Comparison of ENCODE assay signal across 15 cellular contexts in genomic region chr4:26346203-26346620, GRCh38. TPM values are rescaled to one million over a fixed set of nuclear protein-coding genes. Genes with fewer than 3 reads are reported as not detected.
DNase-seq lines count a peak whose midpoint lies in the region; ATAC-seq, FAIRE-seq and TF ChIP-seq lines count a peak whose summit lies in the region.
"Had no signal": no experiment of that assay in that cellular context is flagged by ENCODE, and none has a peak within 500 bp of the region (broad histone marks: within the 10 kb centered on the region; RNA-seq: fewer than 3 reads in every experiment).

No MANE protein-coding gene starts in this region.

- H3K36me3 Mint-ChIP-seq in CD14-positive monocyte = peaks cover 3 to 4% of the 10 kb centered on the region in 2 donors
- H3K36me3 Mint-ChIP-seq in endothelial cell (ENCODE audit: low read depth, unreplicated experiment) = peaks cover 4% of the 10 kb centered on the region

- H3K27me3 Mint-ChIP-seq in CD14-positive monocyte (ENCODE audit: low read depth in 3 of 3) = no peaks in the 10 kb centered on the region
- no peaks in the 10 kb centered on the region for H3K27me3 Mint-ChIP-seq in endothelial cell (ENCODE audit: unreplicated experiment)
- H3K27me3 Mint-ChIP-seq in stimulated activated naive CD8-positive, alpha-beta T cell treated with anti-CD3 and anti-CD28 coated beads, Interleukin-15, amount 100 ng/mL, for 72 hours = no peaks in the 10 kb centered on the region
- H3K27me3 Mint-ChIP-seq: central memory CD8-positive, alpha-beta T cell had no signal

- no peak overlapping the region for H3K4me3 ChIP-seq in lower leg skin (ENCODE audit: low read depth, poor library complexity, severe bottlenecking)

- H3K4me3 Mint-ChIP-seq in CD14-positive monocyte (no peak overlapping the region), endothelial cell (ENCODE audit: unreplicated experiment) (peak overlapping the region; percentile 13)
- no peak overlapping the region for H3K4me3 Mint-ChIP-seq in stimulated activated naive CD8-positive, alpha-beta T cell treated with anti-CD3 and anti-CD28 coated beads, Interleukin-15, amount 100 ng/mL, for 72 hours
- H3K4me3 Mint-ChIP-seq: central memory CD8-positive, alpha-beta T cell; immature natural killer cell had no signal

- FAIRE-seq in RCC 7860 (lab: Jason Lieb, UNC) = no peak

- H3K9me3 Mint-ChIP-seq in CD14-positive monocyte (no peaks in the 10 kb centered on the region), endothelial cell (ENCODE audit: unreplicated experiment) (no peaks in the 10 kb centered on the region)
- no peaks in the 10 kb centered on the region for H3K9me3 Mint-ChIP-seq in stimulated activated naive CD8-positive, alpha-beta T cell treated with anti-CD3 and anti-CD28 coated beads, Interleukin-15, amount 100 ng/mL, for 72 hours
- H3K9me3 Mint-ChIP-seq: central memory CD8-positive, alpha-beta T cell; immature natural killer cell had no signal

- TF ChIP-seq CTCF in CD14-positive monocyte (IDR thresholded peaks at IDR 0.05) (no peak), endothelial cell (IDR thresholded peaks at IDR 0.05; ENCODE audit: unreplicated experiment) (no peak), lower leg skin (IDR thresholded peaks at IDR 0.05) (no peak)

- no peak for ATAC-seq in stimulated activated naive CD8-positive, alpha-beta T cell treated with anti-CD3 and anti-CD28 coated beads, Interleukin-15, amount 100 ng/mL, for 72 hours

- TF ChIP-seq POLR2A in lower leg skin (IDR thresholded peaks at IDR 0.05) = no peak

- WGBS in lower leg skin, 2 donors = 55 to 66% methylated on average over 6 of the region's 6 CpGs

- DNase-seq in CD14-positive monocyte (ENCODE audit: low spot score) (no peak), RCC 7860 (ENCODE audit: low spot score) (peak; percentile 47), endothelial cell (ENCODE audit: low spot score) (no peak), myocyte (ENCODE audit: low read depth) (peak; percentile 42), epidermal melanocyte (ENCODE audit: insufficient read length, low spot score) (no peak), DMS53 (lab: John Stamatoyannopoulos, UW) (no peak), lower leg skin (ENCODE audit: low spot score in 2 of 2) (no peak)
- DNase-seq in stimulated activated naive CD8-positive, alpha-beta T cell treated with anti-CD3 and anti-CD28 coated beads, Interleukin-15, amount 100 ng/mL, for 72 hours = no peak
- DNase-seq: activated CD8-positive, alpha-beta memory T cell treated with anti-CD3 and anti-CD28 coated beads for 24 hours; COR-L47; immature natural killer cell; MV-4-11; posterior cingulate gyrus; RPMI8226 had no signal

- peaks cover 37% of the 10 kb centered on the region for H3K4me1 Mint-ChIP-seq in CD14-positive monocyte
- H3K4me1 Mint-ChIP-seq in endothelial cell (ENCODE audit: unreplicated experiment) = peaks cover 8% of the 10 kb centered on the region
- H3K4me1 Mint-ChIP-seq in stimulated activated naive CD8-positive, alpha-beta T cell treated with anti-CD3 and anti-CD28 coated beads, Interleukin-15, amount 100 ng/mL, for 72 hours = peaks cover 63% of the 10 kb centered on the region

- intact Hi-C loops in CD14-positive monocyte (cut with micrococcal nuclease) (no loop called here), lower leg skin (cut with DNase I; ENCODE audit: low total_unique reads) (no loop called here)

- H3K27ac Mint-ChIP-seq in CD14-positive monocyte = peak overlapping the region in 4 of 7 donors; percentile 60 to 72 (median 68)
- H3K27ac Mint-ChIP-seq in endothelial cell (ENCODE audit: unreplicated experiment) = peak overlapping the region; percentile 34
- H3K27ac Mint-ChIP-seq in stimulated activated naive CD8-positive, alpha-beta T cell treated with anti-CD3 and anti-CD28 coated beads, Interleukin-15, amount 100 ng/mL, for 72 hours = no peak overlapping the region
- H3K27ac Mint-ChIP-seq: immature natural killer cell had no signal

RNA-seq across cellular contexts. Expression of gene RBPJ, which starts 25.4 kb away (rescaled TPM):
- polyA plus RNA-seq in CD14-positive monocyte = 100 to 1,000 TPM; 128 to 177 TPM
- total RNA-seq in endothelial cell (ENCODE audit: unreplicated experiment) (47.9 TPM), myocyte (95.2 and 97.3 TPM in 2 replicates), lower leg skin (10 to 100 TPM; 41.1 to 48.3 (median 45.5) TPM)
- polyA plus RNA-seq in myocyte (2012) = 31.5 TPM

Comparison
In these comparisons a context has a peak if more than half of its experiments do, and no peak if none do; other contexts are left out.
1. DNase-seq: peak in RCC 7860 (single experiment) and myocyte (single experiment); none in CD14-positive monocyte (single experiment), endothelial cell (single experiment), epidermal melanocyte (single experiment), DMS53 (single experiment), stimulated activated naive CD8-positive, alpha-beta T cell treated with anti-CD3 and anti-CD28 coated beads, Interleukin-15, amount 100 ng/mL, for 72 hours (0 of 2) and lower leg skin (0 of 2).
2. H3K27ac Mint-ChIP-seq: peak in CD14-positive monocyte (4 of 7) and endothelial cell (single experiment); none in stimulated activated naive CD8-positive, alpha-beta T cell treated with anti-CD3 and anti-CD28 coated beads, Interleukin-15, amount 100 ng/mL, for 72 hours (0 of 2).